Comparison of ENCODE assay signal across 31 cellular contexts in the genomic region with DNA sequence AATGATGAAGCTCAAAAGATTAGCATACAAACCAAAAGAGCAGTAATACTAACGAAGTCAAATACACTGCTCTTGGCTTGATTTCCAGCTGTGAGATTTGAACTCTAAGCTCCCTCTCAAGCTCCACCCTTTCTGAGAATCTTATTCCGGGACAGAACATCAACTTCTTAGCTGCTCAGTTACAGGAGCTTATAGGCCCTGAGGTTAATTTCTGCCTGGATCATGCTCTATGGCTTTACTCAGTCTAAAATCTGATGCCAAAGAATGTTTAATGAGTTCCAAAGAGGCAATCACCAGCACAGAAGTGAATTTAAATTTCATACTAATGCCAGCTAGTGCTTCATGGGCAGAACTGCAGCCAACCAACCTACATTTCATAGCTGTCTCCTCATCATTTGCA.
"Had no signal": no experiment of that assay in that cellular context is flagged by ENCODE, and none has a peak within 500 bp of the region (broad histone marks: within the 10 kb centered on the region; RNA-seq: fewer than 3 reads in every experiment).

No MANE protein-coding gene starts in this region.

- H3K27ac Mint-ChIP-seq: effector memory CD8-positive, alpha-beta T cell; naive thymus-derived CD4-positive, alpha-beta T cell; nephron; neural progenitor cell; stimulated activated naive CD8-positive, alpha-beta T cell treated with anti-CD3 and anti-CD28 coated beads, Interleukin-15, amount 100 ng/mL, for 72 hours had no signal

- H3K36me3 Mint-ChIP-seq: naive thymus-derived CD4-positive, alpha-beta T cell had no signal

- DNase-seq: dermis blood vessel endothelial cell; effector memory CD8-positive, alpha-beta T cell; foreskin melanocyte; glutamatergic neuron; heart right ventricle; hippocampal formation; left cardiac atrium; left lung; mesendoderm; midbrain; naive thymus-derived CD4-positive, alpha-beta T cell; nucleus accumbens; ovary; posterior cingulate gyrus; stimulated activated CD4-positive, alpha-beta T cell treated with anti-CD3 and anti-CD28 coated beads, Interleukin-12 subunit alpha, Interleukin-12 subunit beta, amount 100 ng/mL, for 4 hours; stimulated activated CD4-positive, alpha-beta T cell treated with anti-CD3 and anti-CD28 coated beads, Interleukin-1b, Interleukin-23, amount 100 ng/mL, for 48 hours; stimulated activated CD4-positive, alpha-beta T cell treated with anti-CD3 and anti-CD28 coated beads, Interleukin-4, amount 100 ng/mL, for 1 hour; stimulated activated CD8-positive, alpha-beta memory T cell treated with anti-CD3 and anti-CD28 coated beads, Interleukin-4, amount 100 ng/mL, for 48 hours; stimulated activated naive CD4-positive, alpha-beta T cell; stimulated activated naive CD8-positive, alpha-beta T cell treated with anti-CD3 and anti-CD28 coated beads, Interleukin-15, amount 100 ng/mL, for 72 hours; thyroid gland; trophoblast cell had no signal

- H3K36me3 ChIP-seq: esophagus muscularis mucosa, heart right ventricle, left lung, neural progenitor cell, ovary, right atrium auricular region, thyroid gland, vagina had no signal

- H3K4me3 ChIP-seq: coronary artery, esophagus muscularis mucosa, heart right ventricle, left lung, neural progenitor cell, ovary, right atrium auricular region, smooth muscle cell, thyroid gland, vagina had no signal

- H2AFZ ChIP-seq: neural progenitor cell had no signal

- H3K4me2 ChIP-seq: neural progenitor cell, smooth muscle cell had no signal

- H3K27me3 ChIP-seq: esophagus muscularis mucosa, heart right ventricle, left lung, neural progenitor cell, ovary, right atrium auricular region, thyroid gland, vagina had no signal

- H3K27me3 Mint-ChIP-seq: effector memory CD8-positive, alpha-beta T cell; stimulated activated naive CD8-positive, alpha-beta T cell treated with anti-CD3 and anti-CD28 coated beads, Interleukin-15, amount 100 ng/mL, for 72 hours had no signal

- H3K4me3 Mint-ChIP-seq: effector memory CD8-positive, alpha-beta T cell; naive thymus-derived CD4-positive, alpha-beta T cell; nephron; neural progenitor cell; stimulated activated naive CD8-positive, alpha-beta T cell treated with anti-CD3 and anti-CD28 coated beads, Interleukin-15, amount 100 ng/mL, for 72 hours had no signal

- H3K4me1 Mint-ChIP-seq: naive thymus-derived CD4-positive, alpha-beta T cell; nephron; stimulated activated naive CD8-positive, alpha-beta T cell treated with anti-CD3 and anti-CD28 coated beads, Interleukin-15, amount 100 ng/mL, for 72 hours had no signal

- H3K9me3 Mint-ChIP-seq: nephron, neural progenitor cell had no signal

- H3K4me1 ChIP-seq: heart right ventricle, left lung, neural progenitor cell, right atrium auricular region, thyroid gland, vagina had no signal

- H3K27ac ChIP-seq: coronary artery, epithelial cell of prostate, esophagus muscularis mucosa, heart right ventricle, left lung, neural progenitor cell, ovary, right atrium auricular region, thyroid gland, vagina had no signal

- ATAC-seq: effector memory CD8-positive, alpha-beta T cell; heart right ventricle; left cardiac atrium; left lung; naive thymus-derived CD4-positive, alpha-beta T cell; sciatic nerve; stimulated activated naive CD8-positive, alpha-beta T cell treated with anti-CD3 and anti-CD28 coated beads, Interleukin-15, amount 100 ng/mL, for 72 hours had no signal
